In genomic region chr4:153204247-153205027, GRCh38 we compare ENCODE assay signal across 8 cellular contexts. TPM values are rescaled to one million over a fixed set of nuclear protein-coding genes. Genes with fewer than 3 reads are reported as not detected.
A peak's percentile ranks its signal among the peaks of the same experiment; 100 is the strongest.
DNase-seq lines count a peak whose midpoint lies in the region; ATAC-seq and TF ChIP-seq lines count a peak whose summit lies in the region.

TRIM2 (plus strand) TSS chr4:153204443; CDS start chr4:153204531, 88 bp downstream.

- H3K27ac ChIP-seq in duodenal mucosa (ENCODE audit: low read depth, low read length) (peak within 1 kb of the TSS; percentile 91), left lung (peak within 1 kb of the TSS; percentile 44 to 50), substantia nigra (ENCODE audit: low read depth, low read length, poor library complexity, severe bottlenecking) (peak within 1 kb of the TSS; percentile 97)

- TF ChIP-seq CTCF in left lung (IDR thresholded peaks at IDR 0.05), result no peak

- intact Hi-C loops in left lung (cut with DNase I), result no loop called here

- peak within 1 kb of the TSS; percentile 80 to 94 for H3K9ac ChIP-seq in duodenal mucosa (ENCODE audit: low read depth in 1 of 2, low read length in 2 of 2)

- peaks cover 31% of the 10 kb centered on the region for H3K4me1 Mint-ChIP-seq in stimulated activated naive CD8-positive, alpha-beta T cell treated with anti-CD3 and anti-CD28 coated beads, Interleukin-15, Interleukin-2, amounts not matched to agents 100 ng/mL and 50 ng/mL, for 24 hours (ENCODE audit: low read depth)

- no peak for DNase-seq in stimulated activated naive CD8-positive, alpha-beta T cell treated with anti-CD3 and anti-CD28 coated beads, Interleukin-15, Interleukin-2, amounts not matched to agents 100 U/mL and 50 U/mL, for 24 hours
- DNase-seq in NCI-H774 (lab: John Stamatoyannopoulos, UW) (peak; percentile 20), left lung (peak in 1 of 2 donors; percentile 81), substantia nigra (lab: John Stamatoyannopoulos, UW) (peak in 48 of 49 donors; percentile 22 to 93 (median 68))

- H3K4me3 ChIP-seq in duodenal mucosa (ENCODE audit: low read depth in 1 of 2, low read length in 2 of 2), result peak within 1 kb of the TSS; percentile 68 to 81
- peak within 1 kb of the TSS; percentile 25 to 40 for H3K4me3 ChIP-seq in left lung

- H3K4me1 ChIP-seq in duodenal mucosa (ENCODE audit: control insufficient read depth in 1 of 2, insufficient read depth in 2 of 2, low read length in 2 of 2) (peaks cover 4 to 12% of the 10 kb centered on the region in 2 donors), left lung (peaks cover 0 to 4% of the 10 kb centered on the region in 2 donors)

- no peaks in the 10 kb centered on the region for H3K36me3 ChIP-seq in duodenal mucosa (ENCODE audit: control insufficient read depth in 1 of 2, insufficient read depth in 2 of 2, low read length in 2 of 2)
- H3K36me3 ChIP-seq in left lung, result no peaks in the 10 kb centered on the region

- peaks cover 2% of the 10 kb centered on the region for H3K27me3 Mint-ChIP-seq in stimulated activated naive CD8-positive, alpha-beta T cell treated with anti-CD3 and anti-CD28 coated beads, Interleukin-15, Interleukin-2, amounts not matched to agents 100 ng/mL and 50 ng/mL, for 24 hours

- H3K9me3 Mint-ChIP-seq in stimulated activated naive CD8-positive, alpha-beta T cell treated with anti-CD3 and anti-CD28 coated beads, Interleukin-15, Interleukin-2, amounts not matched to agents 100 ng/mL and 50 ng/mL, for 24 hours, result no peaks in the 10 kb centered on the region

- peak within 1 kb of the TSS; percentile 45 for H3K4me3 Mint-ChIP-seq in stimulated activated naive CD8-positive, alpha-beta T cell treated with anti-CD3 and anti-CD28 coated beads, Interleukin-15, Interleukin-2, amounts not matched to agents 100 ng/mL and 50 ng/mL, for 24 hours

- H3K27ac Mint-ChIP-seq in stimulated activated naive CD8-positive, alpha-beta T cell treated with anti-CD3 and anti-CD28 coated beads, Interleukin-15, Interleukin-2, amounts not matched to agents 100 ng/mL and 50 ng/mL, for 24 hours, result peak within 1 kb of the TSS; percentile 26

- H3K9me3 ChIP-seq in duodenal mucosa (ENCODE audit: control insufficient read depth in 1 of 2, low read length in 2 of 2) (no peaks in the 10 kb centered on the region), left lung (no peaks in the 10 kb centered on the region)

- ATAC-seq in stimulated activated naive CD8-positive, alpha-beta T cell treated with anti-CD3 and anti-CD28 coated beads, Interleukin-15, Interleukin-2, amounts not matched to agents 100 U/mL and 50 U/mL, for 24 hours, result no peak
- peak; percentile 89 for ATAC-seq in left lung
- no peak for ATAC-seq in GM21576 (IDR thresholded peaks at IDR 0.05; ENCODE audit: unreplicated experiment)
- no peak for ATAC-seq in GM21526 (IDR thresholded peaks at IDR 0.05; ENCODE audit: low FRiP score, unreplicated experiment)

- H3K27me3 ChIP-seq in duodenal mucosa (ENCODE audit: control insufficient read depth in 1 of 2, insufficient read depth in 2 of 2, low read length in 2 of 2) (no peaks in the 10 kb centered on the region), left lung (no peaks in the 10 kb centered on the region)

- no peaks in the 10 kb centered on the region for H3K36me3 Mint-ChIP-seq in stimulated activated naive CD8-positive, alpha-beta T cell treated with anti-CD3 and anti-CD28 coated beads, Interleukin-15, Interleukin-2, amounts not matched to agents 100 ng/mL and 50 ng/mL, for 24 hours (ENCODE audit: low read depth)

RNA-seq across cellular contexts. Expression of gene TRIM2, which starts in this region (rescaled TPM):
- total RNA-seq in left lung, result 10 to 100 TPM; 49.6 to 64.5 TPM

Comparison
In these comparisons a context has a peak if more than half of its experiments do, and no peak if none do; other contexts are left out.
1. H3K27ac ChIP-seq: peak in every context shown above with its lines; median percentile 97 in substantia nigra; 91 in duodenal mucosa; 47 in left lung.